ENCODE assay signal across 7 cellular contexts in genomic region chr10:31031666-31032514, GRCh38. TPM values are rescaled to one million over a fixed set of nuclear protein-coding genes. Genes with fewer than 3 reads are reported as not detected.
DNase-seq lines count a peak whose midpoint lies in the region; ATAC-seq, FAIRE-seq and TF ChIP-seq lines count a peak whose summit lies in the region.

TSS of gene ZNF438 (minus strand) at chr10:31031865. CDS start at chr10:30877034, 154,831 bp downstream.

- peak within 1 kb of the TSS; percentile 91 for H3K4me2 ChIP-seq in hepatocyte

- H3K27ac ChIP-seq in hepatocyte, result peak within 1 kb of the TSS; percentile 99

- H3K79me2 ChIP-seq in hepatocyte, result peaks cover 10% of the 10 kb centered on the region

- H3K9me2 ChIP-seq in hepatocyte (replicated peaks; ENCODE audit: insufficient read depth), result no peaks in the 10 kb centered on the region

- in situ Hi-C loops in astrocyte of the cerebellum (cut with HindIII; ENCODE audit: low sequenced_read_pairs), result no loop called here

- H3K36me3 ChIP-seq in hepatocyte (replicated peaks; ENCODE audit: insufficient read depth, low read depth), result no peaks in the 10 kb centered on the region

- DNase-seq in GM18507 (ENCODE audit: extremely low spot score, insufficient read length, low read depth) (peak; percentile 98), NCI-H1930 (lab: John Stamatoyannopoulos, UW) (peak; percentile 49 to 56), T-helper 22 cell (ENCODE audit: low read depth) (peak; percentile 86), astrocyte of the cerebellum (ENCODE audit: low read depth) (peak; percentile 87), hepatocyte (ENCODE audit: low spot score) (peak; percentile 98), retinal pigment epithelial cell (ENCODE audit: low read depth) (peak; percentile 71)

- H3K4me3 ChIP-seq in astrocyte of the cerebellum (ENCODE audit: low read depth, low read length), result peak within 1 kb of the TSS; percentile 58
- H3K4me3 ChIP-seq in hepatocyte, result peak within 1 kb of the TSS; percentile 50
- H3K4me3 ChIP-seq in retinal pigment epithelial cell (ENCODE audit: low read length), result peak within 1 kb of the TSS; percentile 69

- no peaks in the 10 kb centered on the region for H4K20me1 ChIP-seq in hepatocyte (ENCODE audit: insufficient read depth, poor library complexity, severe bottlenecking)

- peak; percentile 89 for FAIRE-seq in GM18507 (lab: Jason Lieb, UNC)

- H3K27me3 ChIP-seq in hepatocyte, result no peaks in the 10 kb centered on the region

- peak; percentile 90 for ATAC-seq in HG02970 (IDR thresholded peaks at IDR 0.05; ENCODE audit: low FRiP score, unreplicated experiment)

- TF ChIP-seq CTCF in astrocyte of the cerebellum (IDR thresholded peaks at IDR 0.05; ENCODE audit: low read depth, low read length, missing control alignments) (peak; percentile 26), hepatocyte (IDR thresholded peaks at IDR 0.05; ENCODE audit: poor library complexity) (peak; percentile 58), retinal pigment epithelial cell (conservative IDR thresholded peaks at IDR 0.05; ENCODE audit: low read depth, low read length) (peak; percentile 61)

- under 1% methylated on average over 60 of the region's 74 CpGs for WGBS in hepatocyte (ENCODE audit: low lambda C conversion rate, missing lambda C conversion rate)

- H3K4me1 ChIP-seq in hepatocyte (ENCODE audit: insufficient read depth), result peaks cover 20% of the 10 kb centered on the region

- peak within 1 kb of the TSS; percentile 96 for H2AFZ ChIP-seq in hepatocyte

- H3K9me3 ChIP-seq in hepatocyte (ENCODE audit: low read depth), result no peaks in the 10 kb centered on the region

RNA-seq across cellular contexts. Expression of gene ZNF438, which starts in this region (rescaled TPM):
- 3.2 and 5.0 TPM in 2 replicates for total RNA-seq in hepatocyte
- polyA plus RNA-seq in hepatocyte, result 2.3 and 3.8 TPM in 2 replicates

Comparison
In these comparisons a context has a peak if more than half of its experiments do, and no peak if none do; other contexts are left out.
1. Peak in every context shown above with its lines: DNase-seq, ATAC-seq, H3K4me3 ChIP-seq and H3K27ac ChIP-seq.